ENCODE assay signal across 9 cellular contexts in genomic region chr2:157055660-157056199, GRCh38.
DNase-seq lines count a peak whose midpoint lies in the region; ATAC-seq, FAIRE-seq and TF ChIP-seq lines count a peak whose summit lies in the region.
"Had no signal": no experiment of that assay in that cellular context is flagged by ENCODE, and none has a peak within 500 bp of the region (broad histone marks: within the 10 kb centered on the region; RNA-seq: fewer than 3 reads in every experiment).

No MANE protein-coding gene starts in this region.

- CTCF ChIA-PET in endothelial cell of umbilical vein (lab: Charles Lee) = interaction anchor here (0.6 to 3.2 kb wide), 44 partner anchors 9 to 1687 kb away, joined by 3 to 41 read pairs (median 4); no protein-coding TSS in a partner anchor
- CTCF ChIA-PET in activated CD4-positive, alpha-beta T cell treated with anti-CD3 and anti-CD28 coated beads for 36 hours (lab: Charles Lee) = interaction anchor here (0.6 kb wide), 1 partner anchor 569 kb away, joined by 3 read pairs; no protein-coding TSS in a partner anchor

- H3K9me3 ChIP-seq in endothelial cell of umbilical vein (replicated peaks; ENCODE audit: control insufficient read depth, insufficient read depth, low read length) = no peaks in the 10 kb centered on the region
- H3K9me3 ChIP-seq in smooth muscle cell (replicated peaks; ENCODE audit: low read depth) = no peaks in the 10 kb centered on the region

- H2AFZ ChIP-seq in endothelial cell of umbilical vein (ENCODE audit: low read depth, low read length) = no peak overlapping the region
- H2AFZ ChIP-seq in smooth muscle cell (ENCODE audit: low read depth) = no peak overlapping the region

- peaks cover 2% of the 10 kb centered on the region for H3K4me1 Mint-ChIP-seq in activated T-cell treated with anti-CD3 and anti-CD28 coated beads, Interleukin-2, amount 50 U/mL, for 4 hours (ENCODE audit: low read depth)
- no peaks in the 10 kb centered on the region for H3K4me1 Mint-ChIP-seq in activated CD4-positive, alpha-beta T cell treated with anti-CD3 and anti-CD28 coated beads for 36 hours
- H3K4me1 Mint-ChIP-seq: naive B cell had no signal

- POLR2A ChIA-PET in endothelial cell of umbilical vein (lab: Charles Lee) = no interaction called here
- POLR2A ChIA-PET in activated CD4-positive, alpha-beta T cell treated with anti-CD3 and anti-CD28 coated beads for 36 hours (lab: Charles Lee) = no interaction called here

- H3K4me3 Mint-ChIP-seq in activated T-cell treated with anti-CD3 and anti-CD28 coated beads, Interleukin-2, amount 50 U/mL, for 4 hours = no peak overlapping the region
- H3K4me3 Mint-ChIP-seq in activated CD4-positive, alpha-beta T cell treated with anti-CD3 and anti-CD28 coated beads for 36 hours = no peak overlapping the region
- H3K4me3 Mint-ChIP-seq: naive B cell had no signal

- peaks cover 35% of the 10 kb centered on the region for H3K4me1 ChIP-seq in endothelial cell of umbilical vein (ENCODE audit: control insufficient read depth, extremely low read depth, insufficient read depth, low read length)
- H3K4me1 ChIP-seq in smooth muscle cell (ENCODE audit: low read depth) = no peaks in the 10 kb centered on the region

- TF ChIP-seq CTCF in endothelial cell of umbilical vein (IDR thresholded peaks at IDR 0.05; ENCODE audit: extremely low read depth in 1 of 2, insufficient read depth in 1 of 2, low read depth in 1 of 2, low read length in 2 of 2) = peak; percentile 26 to 29
- TF ChIP-seq CTCF in smooth muscle cell (IDR thresholded peaks at IDR 0.05; ENCODE audit: borderline replicate concordance, insufficient read depth, poor library complexity, severe bottlenecking) = peak; percentile 62

- dilution Hi-C loops in endothelial cell of umbilical vein (cut with MboI; ENCODE audit: extremely low pct_ligation_motif_present, low sequenced_read_pairs) = no loop called here

- BruUV-seq in endothelial cell of umbilical vein (replicated peaks; lab: Mats Ljungman, UMichigan) = TSS peak; percentile 62

- intact Hi-C loops in endothelial cell of umbilical vein (cut with micrococcal nuclease) = loop anchor here (1.0 to 5.0 kb wide), 10 partner anchors 23 to 1678 kb away; no protein-coding TSS in a partner anchor
- intact Hi-C loops in activated CD4-positive, alpha-beta T cell treated with anti-CD3 and anti-CD28 coated beads for 36 hours (cut with DNase I, micrococcal nuclease) = no loop called here

- H3K9me1 ChIP-seq in endothelial cell of umbilical vein (replicated peaks; ENCODE audit: control insufficient read depth, extremely low read depth, insufficient read depth, low read length) = no peaks in the 10 kb centered on the region

- TF ChIP-seq POLR2A in endothelial cell of umbilical vein (IDR thresholded peaks at IDR 0.05; ENCODE audit: low read depth, low read length) = no peak

- no peaks in the 10 kb centered on the region for H3K79me2 ChIP-seq in endothelial cell of umbilical vein (ENCODE audit: control insufficient read depth, insufficient read depth, low read length)
- H3K79me2 ChIP-seq in smooth muscle cell (ENCODE audit: low read depth) = no peaks in the 10 kb centered on the region

- H3K27me3 Mint-ChIP-seq in activated T-cell treated with anti-CD3 and anti-CD28 coated beads, Interleukin-2, amount 50 U/mL, for 4 hours (ENCODE audit: low read depth) = peaks cover 3% of the 10 kb centered on the region
- H3K27me3 Mint-ChIP-seq in activated CD4-positive, alpha-beta T cell treated with anti-CD3 and anti-CD28 coated beads for 36 hours = peaks cover 4% of the 10 kb centered on the region

- H3K36me3 ChIP-seq in endothelial cell of umbilical vein (ENCODE audit: control insufficient read depth in 2 of 2, extremely low read depth in 1 of 2, insufficient read depth in 2 of 2, low read length in 2 of 2) = no peaks in the 10 kb centered on the region
- H3K36me3 ChIP-seq in smooth muscle cell (ENCODE audit: low read depth) = no peaks in the 10 kb centered on the region

- no peak overlapping the region for H3K27ac Mint-ChIP-seq in activated CD4-positive, alpha-beta T cell treated with anti-CD3 and anti-CD28 coated beads for 36 hours
- H3K27ac Mint-ChIP-seq: naive B cell had no signal

- no peaks in the 10 kb centered on the region for H3K36me3 Mint-ChIP-seq in activated T-cell treated with anti-CD3 and anti-CD28 coated beads, Interleukin-2, amount 50 U/mL, for 4 hours (ENCODE audit: insufficient read depth)
- H3K36me3 Mint-ChIP-seq in activated CD4-positive, alpha-beta T cell treated with anti-CD3 and anti-CD28 coated beads for 36 hours (ENCODE audit: low read depth) = no peaks in the 10 kb centered on the region
- H3K36me3 Mint-ChIP-seq: naive B cell had no signal

- DNase-seq in NCI-H1436 (lab: John Stamatoyannopoulos, UW) (peak; percentile 27), NCI-H1436 treated with DMSO at 0.1 percent for 48 hours (lab: John Stamatoyannopoulos, UW) (no peak), NCI-H69 (lab: John Stamatoyannopoulos, UW) (peak; percentile 14), endothelial cell of umbilical vein (ENCODE audit: low read depth, low spot score) (peak; percentile 61), smooth muscle cell (lab: John Stamatoyannopoulos, UW; ENCODE audit: unreplicated experiment) (no peak)
- DNase-seq in activated T-cell treated with anti-CD3 and anti-CD28 coated beads, Interleukin-2, amount 50 U/mL, for 4 hours = no peak
- no peak for DNase-seq in activated CD4-positive, alpha-beta T cell treated with anti-CD3 and anti-CD28 coated beads for 36 hours
- DNase-seq: naive B cell had no signal

- H4K20me1 ChIP-seq in endothelial cell of umbilical vein (replicated peaks; ENCODE audit: control insufficient read depth, extremely low read depth, insufficient read depth, low read length) (no peaks in the 10 kb centered on the region), smooth muscle cell (ENCODE audit: low read depth) (no peaks in the 10 kb centered on the region)

- H3K9ac ChIP-seq in endothelial cell of umbilical vein (replicated peaks; ENCODE audit: extremely low read depth, insufficient read depth, low read length) = peak overlapping the region; percentile 47
- H3K9ac ChIP-seq in smooth muscle cell (ENCODE audit: low read depth) = no peak overlapping the region

- ATAC-seq in activated T-cell treated with anti-CD3 and anti-CD28 coated beads, Interleukin-2, amount 50 U/mL, for 4 hours = no peak
- no peak for ATAC-seq in activated CD4-positive, alpha-beta T cell treated with anti-CD3 and anti-CD28 coated beads for 36 hours
- no peak for ATAC-seq in HG03571 (IDR thresholded peaks at IDR 0.05; ENCODE audit: unreplicated experiment)

- no peak for FAIRE-seq in endothelial cell of umbilical vein (lab: Jason Lieb, UNC)

- H3K4me2 ChIP-seq in endothelial cell of umbilical vein (ENCODE audit: insufficient read depth, low read length) = peak overlapping the region; percentile 72
- peak overlapping the region; percentile 70 for H3K4me2 ChIP-seq in smooth muscle cell

- no peaks in the 10 kb centered on the region for H3K9me3 Mint-ChIP-seq in activated T-cell treated with anti-CD3 and anti-CD28 coated beads, Interleukin-2, amount 50 U/mL, for 4 hours
- H3K9me3 Mint-ChIP-seq in activated CD4-positive, alpha-beta T cell treated with anti-CD3 and anti-CD28 coated beads for 36 hours (ENCODE audit: low read depth) = no peaks in the 10 kb centered on the region
- H3K9me3 Mint-ChIP-seq: naive B cell had no signal

- peak overlapping the region; percentile 66 for H3K27ac ChIP-seq in endothelial cell of umbilical vein (ENCODE audit: insufficient read depth, low read depth, low read length)
- no peak overlapping the region for H3K27ac ChIP-seq in smooth muscle cell (ENCODE audit: low read depth)

- H3K27me3 ChIP-seq in endothelial cell of umbilical vein (ENCODE audit: control insufficient read depth in 2 of 2, insufficient read depth in 2 of 2, low read length in 2 of 2) = peaks cover 0 to 1% of the 10 kb centered on the region in 2 experiments
- no peaks in the 10 kb centered on the region for H3K27me3 ChIP-seq in smooth muscle cell (ENCODE audit: low read depth)

- H3F3A ChIP-seq in smooth muscle cell (ENCODE audit: low read depth) = no peaks in the 10 kb centered on the region

- H3K4me3 ChIP-seq in endothelial cell of umbilical vein (replicated peaks in 1 of 3; ENCODE audit: insufficient read depth in 1 of 3, low read depth in 1 of 3, low read length in 3 of 3) = peak overlapping the region in 1 of 3 experiments; percentile 40
- H3K4me3 ChIP-seq in smooth muscle cell = no peak overlapping the region

- WGBS in smooth muscle cell (ENCODE audit: low lambda C conversion rate) = 63% methylated on average over 2 of the region's 2 CpGs

TF ChIP-seq in endothelial cell of umbilical vein, 7 proteins besides CTCF, POLR2A, EP300 and RAD21:
- no peak for TF ChIP-seq EZH2 (IDR thresholded peaks at IDR 0.05; ENCODE audit: borderline replicate concordance, low read depth, low read length, severe bottlenecking)
- TF ChIP-seq GATA2 (IDR thresholded peaks at IDR 0.05; ENCODE audit: insufficient read depth, insufficient read length, low read depth, low read length) = no peak
- no peak for TF ChIP-seq FOS (IDR thresholded peaks at IDR 0.05; ENCODE audit: borderline replicate concordance, insufficient read depth, low read length)

Comparison
In these comparisons a context has a peak if more than half of its experiments do, and no peak if none do; other contexts are left out.
1. DNase-seq: peak in NCI-H1436 (single experiment), NCI-H69 (single experiment) and endothelial cell of umbilical vein (single experiment); none in NCI-H1436 treated with DMSO at 0.1 percent for 48 hours (single experiment), smooth muscle cell (single experiment), activated T-cell treated with anti-CD3 and anti-CD28 coated beads, Interleukin-2, amount 50 U/mL, for 4 hours (single experiment) and activated CD4-positive, alpha-beta T cell treated with anti-CD3 and anti-CD28 coated beads for 36 hours (single experiment).